In genomic region chr2:201451330-201452057, GRCh38 we compare ENCODE assay signal across 8 cellular contexts. TPM values are rescaled to one million over a fixed set of nuclear protein-coding genes. Genes with fewer than 3 reads are reported as not detected.
A peak's percentile ranks its signal among the peaks of the same experiment; 100 is the strongest.
DNase-seq lines count a peak whose midpoint lies in the region; ATAC-seq and TF ChIP-seq lines count a peak whose summit lies in the region.

STRADB (plus strand) TSS chr2:201451740; CDS start chr2:201454841, 3,101 bp downstream.
A gene with protein sequence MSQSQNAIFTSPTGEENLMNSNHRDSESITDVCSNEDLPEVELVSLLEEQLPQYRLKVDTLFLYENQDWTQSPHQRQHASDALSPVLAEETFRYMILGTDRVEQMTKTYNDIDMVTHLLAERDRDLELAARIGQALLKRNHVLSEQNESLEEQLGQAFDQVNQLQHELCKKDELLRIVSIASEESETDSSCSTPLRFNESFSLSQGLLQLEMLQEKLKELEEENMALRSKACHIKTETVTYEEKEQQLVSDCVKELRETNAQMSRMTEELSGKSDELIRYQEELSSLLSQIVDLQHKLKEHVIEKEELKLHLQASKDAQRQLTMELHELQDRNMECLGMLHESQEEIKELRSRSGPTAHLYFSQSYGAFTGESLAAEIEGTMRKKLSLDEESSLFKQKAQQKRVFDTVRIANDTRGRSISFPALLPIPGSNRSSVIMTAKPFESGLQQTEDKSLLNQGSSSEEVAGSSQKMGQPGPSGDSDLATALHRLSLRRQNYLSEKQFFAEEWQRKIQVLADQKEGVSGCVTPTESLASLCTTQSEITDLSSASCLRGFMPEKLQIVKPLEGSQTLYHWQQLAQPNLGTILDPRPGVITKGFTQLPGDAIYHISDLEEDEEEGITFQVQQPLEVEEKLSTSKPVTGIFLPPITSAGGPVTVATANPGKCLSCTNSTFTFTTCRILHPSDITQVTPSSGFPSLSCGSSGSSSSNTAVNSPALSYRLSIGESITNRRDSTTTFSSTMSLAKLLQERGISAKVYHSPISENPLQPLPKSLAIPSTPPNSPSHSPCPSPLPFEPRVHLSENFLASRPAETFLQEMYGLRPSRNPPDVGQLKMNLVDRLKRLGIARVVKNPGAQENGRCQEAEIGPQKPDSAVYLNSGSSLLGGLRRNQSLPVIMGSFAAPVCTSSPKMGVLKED (minus strand): TSS chr2:201451458. CDS start chr2:201420507, 30,951 bp downstream.

- H3K4me3 Mint-ChIP-seq in IgD-negative memory B cell = peak within 1 kb of the TSS; percentile 98 to 100 (median 99)

- peaks cover 43% of the 10 kb centered on the region for H3K4me1 ChIP-seq in mucosa of descending colon (ENCODE audit: low read depth)

- H3K4me3 ChIP-seq in epithelial cell of esophagus (ENCODE audit: low read length) (peak within 1 kb of the TSS; percentile 98), mucosa of descending colon (peak within 1 kb of the TSS; percentile 82)

- DNase-seq in DMS153 treated with DMSO at 0.1 percent for 48 hours (lab: John Stamatoyannopoulos, UW; ENCODE audit: unreplicated experiment) (peak; percentile 90), OCI-M2 (lab: John Stamatoyannopoulos, UW; ENCODE audit: unreplicated experiment) (peak; percentile 53), activated T-cell treated with anti-CD3 and anti-CD28 coated beads for 4 hours (peak; percentile 91), epithelial cell of esophagus (ENCODE audit: low read depth) (peak; percentile 93), mucosa of descending colon (peak; percentile 95 to 98 (median 97))
- peak; percentile 94 for DNase-seq in stimulated activated CD8-positive, alpha-beta memory T cell treated with anti-CD3 and anti-CD28 coated beads, Interleukin-4, amount 100 ng/mL, for 24 hours (ENCODE audit: low read depth)

- ATAC-seq in GM21529 (IDR thresholded peaks at IDR 0.05; ENCODE audit: unreplicated experiment) (peak; percentile 94), mucosa of descending colon (peak; percentile 93)

- H3K36me3 ChIP-seq in mucosa of descending colon (ENCODE audit: low read depth) = no peaks in the 10 kb centered on the region

- no peaks in the 10 kb centered on the region for H3K9me3 ChIP-seq in mucosa of descending colon

- H3K27ac Mint-ChIP-seq in IgD-negative memory B cell = peak within 1 kb of the TSS; percentile 96 to 99 (median 98)

- H3K27me3 Mint-ChIP-seq in IgD-negative memory B cell = no peaks in the 10 kb centered on the region

- TF ChIP-seq CTCF in epithelial cell of esophagus (IDR thresholded peaks at IDR 0.05; ENCODE audit: insufficient read depth, low read depth, low read length, missing control alignments) (peak; percentile 10), mucosa of descending colon (IDR thresholded peaks at IDR 0.05) (no peak)

- H3K4me1 Mint-ChIP-seq in IgD-negative memory B cell = peaks cover 23 to 43% (median 34%) of the 10 kb centered on the region in 3 donors

- intact Hi-C loops in mucosa of descending colon (cut with DNase I, micrococcal nuclease) = no loop called here

- peaks cover 1% of the 10 kb centered on the region for H3K36me3 Mint-ChIP-seq in IgD-negative memory B cell

- H3K9me3 Mint-ChIP-seq in IgD-negative memory B cell = no peaks in the 10 kb centered on the region

RNA-seq across cellular contexts. Expression of gene STRADB, which starts in this region (rescaled TPM):
- 40.0 TPM for polyA plus RNA-seq in IgD-negative memory B cell
- total RNA-seq in mucosa of descending colon = 10 to 100 TPM; 47.4 to 79.1 (median 62.1) TPM

RNA-seq across cellular contexts. Expression of the second gene that starts in this region (rescaled TPM):
- 33.0 TPM for polyA plus RNA-seq in IgD-negative memory B cell
- 10 to 100 TPM; 65.6 to 82.2 (median 76.0) TPM for total RNA-seq in mucosa of descending colon

Comparison
In these comparisons a context has a peak if more than half of its experiments do, and no peak if none do; other contexts are left out.
1. Peak in every context shown above with its lines: DNase-seq, ATAC-seq and H3K4me3 ChIP-seq.